9 cellular contexts compared by ENCODE assay signal in the genomic region with DNA sequence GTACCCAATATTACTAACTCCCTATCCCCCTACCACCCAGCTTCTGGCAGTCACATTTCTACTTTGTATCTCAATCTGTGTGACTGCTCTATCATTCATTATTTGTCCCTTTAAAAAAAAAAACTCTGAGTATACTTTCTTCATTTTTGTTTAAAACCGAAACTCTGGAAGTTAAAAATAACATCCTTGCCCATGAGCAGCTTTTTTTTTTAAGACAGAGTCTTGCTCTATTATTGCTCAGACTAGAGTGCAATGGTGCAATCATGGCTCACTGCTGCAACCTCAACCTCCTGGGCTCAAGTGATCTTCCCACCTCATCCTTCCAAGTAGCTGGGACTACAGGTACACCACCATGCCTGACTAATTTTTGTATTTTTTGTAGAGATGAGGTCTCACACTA.
DNase-seq lines count a peak whose midpoint lies in the region; ATAC-seq lines count a peak whose summit lies in the region.
"Had no signal": no experiment of that assay in that cellular context is flagged by ENCODE, and none has a peak within 500 bp of the region (broad histone marks: within the 10 kb centered on the region; RNA-seq: fewer than 3 reads in every experiment).

No MANE protein-coding gene starts in this region.

- peaks cover 52 to 90% (median 64%) of the 10 kb centered on the region in 10 experiments for H3K4me1 ChIP-seq in BLaER1 treated with 17β-estradiol and CSF1 and Interleukin-3, amounts not matched to agents 10 nM and 100 nM

- DNase-seq in SIG-M5 (lab: John Stamatoyannopoulos, UW) (peak; percentile 3), iris pigment epithelial cell (ENCODE audit: low read depth) (peak; percentile 73), islet precursor cell (no peak)
- no peak for DNase-seq in stimulated activated naive CD8-positive, alpha-beta T cell treated with anti-CD3 and anti-CD28 coated beads, Interleukin-15, Interleukin-2, amounts not matched to agents 100 U/mL and 50 U/mL, for 24 hours

- H3K27me3 ChIP-seq in BLaER1 treated with 17β-estradiol and CSF1 and Interleukin-3, amounts not matched to agents 10 nM and 100 nM, result no peaks in the 10 kb centered on the region

- H3K4me3 ChIP-seq in BLaER1 treated with 17β-estradiol and CSF1 and Interleukin-3, amounts not matched to agents 10 nM and 100 nM, result peak overlapping the region in 2 of 10 experiments; percentile 20 to 31; a peak in 2 of 20 replicates

- H3K36me3 ChIP-seq in BLaER1 treated with 17β-estradiol and CSF1 and Interleukin-3, amounts not matched to agents 10 nM and 100 nM, result peaks cover 10 to 63% (median 43%) of the 10 kb centered on the region in 11 experiments; a peak in 21 of 22 replicates

- H3K9ac ChIP-seq in BLaER1 treated with 17β-estradiol and CSF1 and Interleukin-3, amounts not matched to agents 10 nM and 100 nM, result peak overlapping the region; percentile 1 to 58 (median 42); a peak in 11 of 22 replicates
- H3K9ac ChIP-seq: parathyroid adenoma had no signal

- peak overlapping the region; percentile 32 to 75 (median 60); a peak in 21 of 22 replicates for H3K27ac ChIP-seq in BLaER1 treated with 17β-estradiol and CSF1 and Interleukin-3, amounts not matched to agents 10 nM and 100 nM
- H3K27ac ChIP-seq: parathyroid adenoma had no signal

- H3K9me3 ChIP-seq in BLaER1 treated with 17β-estradiol and CSF1 and Interleukin-3, amounts not matched to agents 10 nM and 100 nM (replicated peaks in 1 of 11), result peaks cover 0 to 5% (median 0%) of the 10 kb centered on the region in 11 experiments; a peak in 2 of 22 replicates

- H3K4me2 ChIP-seq in BLaER1 treated with 17β-estradiol and CSF1 and Interleukin-3, amounts not matched to agents 10 nM and 100 nM, result peak overlapping the region; percentile 50 to 89 (median 69)

- ATAC-seq in GM21528 (IDR thresholded peaks at IDR 0.05; ENCODE audit: low FRiP score, unreplicated experiment) (peak; percentile 47), HG03175 (IDR thresholded peaks at IDR 0.05; ENCODE audit: unreplicated experiment) (no peak), HG03520 (IDR thresholded peaks at IDR 0.05; ENCODE audit: unreplicated experiment) (no peak)
- no peak for ATAC-seq in stimulated activated naive CD8-positive, alpha-beta T cell treated with anti-CD3 and anti-CD28 coated beads, Interleukin-15, Interleukin-2, amounts not matched to agents 100 U/mL and 50 U/mL, for 24 hours

- peaks cover 73 to 99% (median 96%) of the 10 kb centered on the region in 11 experiments for H4K20me1 ChIP-seq in BLaER1 treated with 17β-estradiol and CSF1 and Interleukin-3, amounts not matched to agents 10 nM and 100 nM

Comparison
In these comparisons a context has a peak if more than half of its experiments do, and no peak if none do; other contexts are left out.
1. DNase-seq: peak in SIG-M5 (single experiment) and iris pigment epithelial cell (single experiment); none in stimulated activated naive CD8-positive, alpha-beta T cell treated with anti-CD3 and anti-CD28 coated beads, Interleukin-15, Interleukin-2, amounts not matched to agents 100 U/mL and 50 U/mL, for 24 hours (single experiment) and islet precursor cell (single experiment).